ENCODE assay signal across 12 cellular contexts in the genomic region with DNA sequence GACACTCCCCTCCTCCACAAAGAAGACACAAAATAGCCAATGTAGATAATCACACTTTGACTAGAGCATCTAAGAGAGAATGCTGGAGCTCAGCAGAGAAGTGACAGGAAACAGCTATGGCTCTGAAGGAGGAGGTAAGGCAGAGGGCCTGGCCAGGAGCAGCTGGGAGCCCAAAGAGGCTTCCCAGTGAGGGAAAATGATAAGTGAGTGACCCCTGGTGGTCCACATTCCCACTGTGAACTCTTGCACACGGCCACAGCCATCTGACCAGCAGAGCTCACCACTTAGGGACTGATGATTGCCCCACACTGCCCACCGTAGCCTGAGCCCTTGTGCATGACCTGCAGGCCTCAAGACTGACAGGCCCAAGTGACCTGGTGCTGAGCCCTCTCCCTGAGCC.
DNase-seq lines count a peak whose midpoint lies in the region; ATAC-seq, FAIRE-seq and TF ChIP-seq lines count a peak whose summit lies in the region.
"Had no signal": no experiment of that assay in that cellular context is flagged by ENCODE, and none has a peak within 500 bp of the region (broad histone marks: within the 10 kb centered on the region; RNA-seq: fewer than 3 reads in every experiment).

No MANE protein-coding gene starts in this region.

- TF ChIP-seq POLR2A in H1 (IDR thresholded peaks at IDR 0.05; ENCODE audit: control extremely low read depth in 1 of 2, low read depth in 2 of 2, low read length in 2 of 2), result no peak

- 76% methylated on average over 2 of the region's 2 CpGs; no CpG with 5 or more reads in 1 of the 2 experiments for WGBS in H1 (ENCODE audit: extremely low coverage in 1 of 2, insufficient coverage in 1 of 2, insufficient read length in 1 of 2, insufficient replicate concordance in 2 of 2, low coverage in 1 of 2, low lambda C conversion rate in 2 of 2, missing lambda C conversion rate in 1 of 2), 2 experiments
- 55 to 71% (median 66%) methylated on average over 2 of the region's 2 CpGs for WGBS in small intestine, 3 donors

- peak overlapping the region; percentile 25; the same call in 1 of the 2 replicates for H4K8ac ChIP-seq in H1 (ENCODE audit: extremely low read depth, insufficient read depth, low read length)

- H3K79me1 ChIP-seq in H1 (ENCODE audit: low read depth, low read length), result no peaks in the 10 kb centered on the region

- H3K4me2 ChIP-seq in H1 (ENCODE audit: insufficient read depth in 1 of 2, low read depth in 2 of 2, low read length in 2 of 2), result no peak overlapping the region

- H2AFZ ChIP-seq in H1 (ENCODE audit: low read length), result no peak overlapping the region

- H4K91ac ChIP-seq in H1 (replicated peaks; ENCODE audit: insufficient read length, low read length), result no peak overlapping the region

- H3K4me3 ChIP-seq in H1 (ENCODE audit: extremely low read depth in 1 of 4, insufficient read depth in 2 of 4, low read depth in 3 of 4, low read length in 4 of 4) (no peak overlapping the region), small intestine (ENCODE audit: low read depth in 1 of 2, low read length in 2 of 2) (no peak overlapping the region)
- H3K4me3 ChIP-seq: HAP-1 had no signal

- peak; percentile 56 to 68 for TF ChIP-seq RAD21 in H1 (IDR thresholded peaks at IDR 0.05 in 1 of 2, conservative IDR thresholded peaks at IDR 0.05 in 1 of 2; ENCODE audit: low read depth in 2 of 2, low read length in 2 of 2)

- no peak overlapping the region for H3K14ac ChIP-seq in H1 (ENCODE audit: insufficient read length)

- no peak overlapping the region for H2BK20ac ChIP-seq in H1 (ENCODE audit: low read length)

- no peak overlapping the region for H2BK12ac ChIP-seq in H1 (ENCODE audit: low read depth, low read length)

- CTCF ChIA-PET in H1 (lab: Charles Lee; ENCODE audit: partially characterized antibody), result interaction anchor here (0.6 to 2.1 kb wide), 5 partner anchors 21 to 1391 kb away, joined by 3 to 8 read pairs (median 4); no protein-coding TSS in a partner anchor

- no peaks in the 10 kb centered on the region for H3K27me3 ChIP-seq in H1 (replicated peaks in 1 of 4; ENCODE audit: control insufficient read depth in 3 of 4, extremely low read depth in 1 of 4, insufficient read depth in 3 of 4, low read length in 3 of 4)
- H3K27me3 ChIP-seq in small intestine (ENCODE audit: control insufficient read depth in 2 of 2, insufficient read depth in 2 of 2, low read length in 2 of 2), result no peaks in the 10 kb centered on the region

- H3K9me3 ChIP-seq in H1 (ENCODE audit: insufficient read depth in 2 of 2, low read depth in 1 of 2, low read length in 1 of 2) (no peaks in the 10 kb centered on the region), small intestine (ENCODE audit: control insufficient read depth, low read depth) (no peaks in the 10 kb centered on the region)
- H3K9me3 ChIP-seq: HAP-1 had no signal

- DNase-seq in H1 (ENCODE audit: low read depth in 1 of 2, low spot score in 2 of 2), result no peak
- DNase-seq in activated naive CD4-positive, alpha-beta T cell treated with anti-CD3 and anti-CD28 coated beads, Interleukin-2, amount 50 U/mL, for 16 hours, result no peak
- DNase-seq in NCI-H526 treated with DMSO at 0.1 percent for 48 hours (lab: John Stamatoyannopoulos, UW), result no peak
- no peak for DNase-seq in cerebellum (ENCODE audit: low spot score)
- no peak for DNase-seq in small intestine
- DNase-seq: C1 segment of cervical spinal cord, natural killer cell, NCI-H1092 treated with DMSO at 0.1 percent for 48 hours had no signal

- no peak overlapping the region for H2AK5ac ChIP-seq in H1 (ENCODE audit: low read depth, low read length)

- no peak overlapping the region for H3K18ac ChIP-seq in H1 (ENCODE audit: extremely low read depth, low read length)

- no peak overlapping the region for H2BK5ac ChIP-seq in H1 (ENCODE audit: low read depth, low read length)

- H3K4me1 ChIP-seq in H1 (replicated peaks in 1 of 4; ENCODE audit: control insufficient read depth in 3 of 4, insufficient read depth in 4 of 4, low read length in 3 of 4), result no peaks in the 10 kb centered on the region
- no peaks in the 10 kb centered on the region for H3K4me1 ChIP-seq in small intestine (ENCODE audit: control insufficient read depth in 2 of 2, insufficient read depth in 1 of 2, low read depth in 1 of 2, low read length in 1 of 2)
- H3K4me1 ChIP-seq: HAP-1 had no signal

- no peak for TF ChIP-seq EP300 in H1 (IDR thresholded peaks at IDR 0.05; ENCODE audit: borderline replicate concordance in 1 of 2, low read depth in 2 of 2, low read length in 2 of 2)

- peak; percentile 57 for TF ChIP-seq CTCF in GM12872 (IDR thresholded peaks at IDR 0.05; ENCODE audit: insufficient read depth, low read depth, low read length)
- peak in 2 of 3 experiments; percentile 30 to 53; a peak in 2 of 4 replicates for TF ChIP-seq CTCF in H1 (IDR thresholded peaks at IDR 0.05; ENCODE audit: control extremely low read depth in 1 of 3, insufficient read depth in 1 of 3, low read depth in 1 of 3, low read length in 3 of 3)

- H3K36me3 ChIP-seq in H1 (ENCODE audit: control insufficient read depth in 2 of 4, insufficient read depth in 4 of 4, low read length in 3 of 4) (no peaks in the 10 kb centered on the region), small intestine (ENCODE audit: control insufficient read depth in 2 of 2, insufficient read depth in 2 of 2, low read length in 2 of 2) (no peaks in the 10 kb centered on the region)
- H3K36me3 ChIP-seq: HAP-1 had no signal

- no peak overlapping the region for H3K4ac ChIP-seq in H1 (replicated peaks; ENCODE audit: insufficient read length, low read depth, low read length)

- no peak overlapping the region for H2BK120ac ChIP-seq in H1 (replicated peaks; ENCODE audit: low read depth, low read length)

- ATAC-seq in GM19463 (IDR thresholded peaks at IDR 0.05; ENCODE audit: unreplicated experiment) (peak; percentile 81), HG03060 (IDR thresholded peaks at IDR 0.05; ENCODE audit: low read depth, unreplicated experiment) (peak; percentile 62)
- ATAC-seq: natural killer cell had no signal

- H2BK15ac ChIP-seq in H1 (ENCODE audit: low read length), result no peak overlapping the region

- no peaks in the 10 kb centered on the region for H4K20me1 ChIP-seq in H1 (replicated peaks in 1 of 2; ENCODE audit: control insufficient read depth in 1 of 2, insufficient read depth in 2 of 2, low read length in 2 of 2)

- H3K27ac ChIP-seq in H1 (ENCODE audit: low read depth, low read length) (no peak overlapping the region), small intestine (ENCODE audit: low read depth in 1 of 2, low read length in 1 of 2) (no peak overlapping the region)

- FAIRE-seq in H1 (lab: Jason Lieb, UNC) (no peak), small intestine (lab: Jason Lieb, UNC) (no peak)

- no peak overlapping the region for H3K23ac ChIP-seq in H1 (ENCODE audit: insufficient read length)

- H4K5ac ChIP-seq in H1 (ENCODE audit: insufficient read length, low read depth, low read length), result no peak overlapping the region

- H3K9ac ChIP-seq in H1 (replicated peaks in 1 of 4; ENCODE audit: extremely low read depth in 1 of 4, low read depth in 3 of 4, low read length in 3 of 4), result no peak overlapping the region

- no peaks in the 10 kb centered on the region; the same call in 1 of the 2 replicates for H3K23me2 ChIP-seq in H1 (ENCODE audit: low read depth, low read length)

- no peak overlapping the region for H3K56ac ChIP-seq in H1 (replicated peaks; ENCODE audit: insufficient read length, low read depth, low read length)

- H3K79me2 ChIP-seq in H1 (ENCODE audit: control insufficient read depth in 1 of 2, insufficient read depth in 2 of 2, low read length in 2 of 2), result no peaks in the 10 kb centered on the region

- POLR2A ChIA-PET in H1 (lab: Charles Lee; ENCODE audit: partially characterized antibody), result no interaction called here

TF ChIP-seq in H1, 55 proteins besides CTCF, POLR2A, EP300 and RAD21:
- TF ChIP-seq SIX5 (IDR thresholded peaks at IDR 0.05; ENCODE audit: low read depth, low read length), result no peak
TF ChIP-seq in H1: peak in this region for 0.
